1 cellular context compared by ENCODE assay signal in the genomic region with DNA sequence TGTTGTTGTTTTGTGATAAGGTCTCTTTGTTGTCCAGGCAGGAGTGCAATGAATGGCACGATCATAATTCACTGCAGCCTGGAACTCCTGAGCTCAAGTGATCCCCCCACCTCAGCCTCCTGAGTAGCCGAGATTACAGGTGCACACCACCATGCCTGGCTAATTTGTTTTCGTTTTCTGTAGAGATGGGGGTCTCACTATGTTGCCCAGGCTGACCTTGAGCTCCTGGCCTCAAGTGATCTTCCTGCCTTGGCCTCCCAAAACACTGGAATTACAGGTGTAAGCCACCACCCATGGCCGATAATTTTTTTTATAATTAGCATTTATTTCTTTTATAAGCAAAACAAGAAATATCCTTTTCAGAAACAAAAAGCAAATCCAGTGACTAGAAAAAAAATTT.
TF ChIP-seq lines count a peak whose summit lies in the region.

No MANE protein-coding gene starts in this region.

TF ChIP-seq in endothelial cell of umbilical vein, 7 proteins besides CTCF, POLR2A, EP300 and RAD21 (continued from another document):
- TF ChIP-seq POLR2AphosphoS5 (IDR thresholded peaks at IDR 0.05; ENCODE audit: insufficient read depth, low read depth, low read length) = no peak
